In genomic region chr1:44292641-44293040, GRCh38 we compare ENCODE assay signal across 22 cellular contexts.
"Had no signal": no experiment of that assay in that cellular context is flagged by ENCODE, and none has a peak within 500 bp of the region (broad histone marks: within the 10 kb centered on the region; RNA-seq: fewer than 3 reads in every experiment).

No MANE protein-coding gene starts in this region.

- H3K9ac ChIP-seq: neural progenitor cell had no signal

- FAIRE-seq: endothelial cell of umbilical vein had no signal

- H3K36me3 ChIP-seq: colonic mucosa, neural progenitor cell, ovary, right lobe of liver had no signal

- ATAC-seq: heart left ventricle; left colon; naive thymus-derived CD8-positive, alpha-beta T cell; right lobe of liver; stimulated activated naive B cell treated with anti-CD40 and anti-IgM and Interleukin-4, amounts not matched to agents 10 μg/mL and 1 μg/mL and 100 μg/mL, for 72 hours; stimulated activated naive CD8-positive, alpha-beta T cell treated with anti-CD3 and anti-CD28 coated beads, Interleukin-15, amount 100 ng/mL, for 72 hours; upper lobe of right lung had no signal

- H3K4me1 ChIP-seq: testis, upper lobe of right lung had no signal

- DNase-seq: colonic mucosa; dermis blood vessel endothelial cell; foreskin melanocyte; heart left ventricle; hippocampal formation; left colon; mesendoderm; naive thymus-derived CD8-positive, alpha-beta T cell; nucleus accumbens; ovary; right lobe of liver; stimulated activated CD4-positive, alpha-beta T cell treated with anti-CD3 and anti-CD28 coated beads, Interleukin-2, amount 100 ng/mL, for 24 hours; stimulated activated CD4-positive, alpha-beta T cell treated with anti-CD3 and anti-CD28 coated beads, Interleukin-4, amount 100 ng/mL, for 4 hours; stimulated activated naive B cell treated with anti-CD40 and anti-IgM and Interleukin-4, amounts not matched to agents 10 μg/mL and 1 μg/mL and 100 μg/mL, for 72 hours; stimulated activated naive CD8-positive, alpha-beta T cell treated with anti-CD3 and anti-CD28 coated beads, Interleukin-15, amount 100 ng/mL, for 72 hours; testis; upper lobe of right lung had no signal

- H3K27me3 ChIP-seq: colonic mucosa, heart left ventricle, neural progenitor cell, ovary, right lobe of liver, testis, tibial nerve, upper lobe of right lung, vagina had no signal

- H3K9me3 ChIP-seq: colonic mucosa, heart left ventricle, ovary, right lobe of liver, testis, tibial nerve, upper lobe of right lung, vagina had no signal

- H3K27ac ChIP-seq: neural progenitor cell, ovary, skin epidermis, testis, tibial nerve, upper lobe of right lung, vagina had no signal

- H3K4me2 ChIP-seq: neural progenitor cell had no signal

- H3K4me3 ChIP-seq: colonic mucosa, heart left ventricle, neural progenitor cell, ovary, right lobe of liver, skin epidermis, testis, tibial nerve, upper lobe of right lung, vagina had no signal
